In genomic region chr4:40020221-40020620, GRCh38 we compare ENCODE assay signal across 33 cellular contexts. TPM values are rescaled to one million over a fixed set of nuclear protein-coding genes. Genes with fewer than 3 reads are reported as not detected.
DNase-seq lines count a peak whose midpoint lies in the region; ATAC-seq and TF ChIP-seq lines count a peak whose summit lies in the region.
"Had no signal": no experiment of that assay in that cellular context is flagged by ENCODE, and none has a peak within 500 bp of the region (broad histone marks: within the 10 kb centered on the region; RNA-seq: fewer than 3 reads in every experiment).

No MANE protein-coding gene starts in this region.

- H3K4me3 ChIP-seq in neuronal stem cell (ENCODE audit: low read length in 2 of 2) = no peak overlapping the region
- no peak overlapping the region for H3K4me3 ChIP-seq in spleen
- H3K4me3 ChIP-seq: A549; BLaER1; BLaER1 treated with 17β-estradiol and CSF1 and Interleukin-3, amounts not matched to agents 10 nM and 100 nM had no signal

- H3K18ac ChIP-seq in neuronal stem cell (ENCODE audit: low read length) = peak overlapping the region; percentile 64

- H3K9me3 Mint-ChIP-seq in activated T-cell treated with anti-CD3 and anti-CD28 coated beads, Interleukin-2, amount 50 U/mL, for 24 hours = no peaks in the 10 kb centered on the region
- H3K9me3 Mint-ChIP-seq: CD4-positive, alpha-beta memory T cell; CD4-positive, alpha-beta T cell; CD4-positive, CD25-positive, alpha-beta regulatory T cell; CD8-positive, alpha-beta memory T cell; CD8-positive, alpha-beta T cell had no signal

- H3K27ac ChIP-seq in neuronal stem cell (replicated peaks; ENCODE audit: low read length) (no peak overlapping the region), spleen (no peak overlapping the region)
- H3K27ac ChIP-seq: 22Rv1; A549; BLaER1; BLaER1 treated with 17β-estradiol and CSF1 and Interleukin-3, amounts not matched to agents 10 nM and 100 nM; C4-2B had no signal

- TF ChIP-seq CTCF in spleen (IDR thresholded peaks at IDR 0.05 in 8 of 11, conservative IDR thresholded peaks at IDR 0.05 in 3 of 11) = no peak

- no peak overlapping the region for H2AK5ac ChIP-seq in neuronal stem cell (ENCODE audit: low read depth, low read length)

- no CpG with 5 or more reads among the region's 15 CpGs for WGBS in neuronal stem cell (ENCODE audit: extremely low coverage in 2 of 2, insufficient read length in 2 of 2, insufficient replicate concordance in 1 of 2), 2 donors
- 85 to 94% (median 92%) methylated on average over 15 of the region's 15 CpGs for WGBS in spleen, 5 donors

- no peak for TF ChIP-seq POLR2A in spleen (IDR thresholded peaks at IDR 0.05)

- no peak overlapping the region for H3K4me3 Mint-ChIP-seq in activated T-cell treated with anti-CD3 and anti-CD28 coated beads, Interleukin-2, amount 50 U/mL, for 24 hours
- H3K4me3 Mint-ChIP-seq: B cell; CD14-positive monocyte; CD4-positive, alpha-beta memory T cell; CD4-positive, alpha-beta T cell; CD4-positive, CD25-positive, alpha-beta regulatory T cell; CD8-positive, alpha-beta memory T cell; CD8-positive, alpha-beta T cell had no signal

- no peak overlapping the region for H4K91ac ChIP-seq in neuronal stem cell (ENCODE audit: low read depth, low read length, poor library complexity)

- no peaks in the 10 kb centered on the region for H3K9me3 ChIP-seq in neuronal stem cell (replicated peaks in 1 of 2; ENCODE audit: control insufficient read depth in 2 of 2, insufficient read depth in 1 of 2, low read depth in 1 of 2, low read length in 2 of 2)
- no peaks in the 10 kb centered on the region for H3K9me3 ChIP-seq in spleen
- H3K9me3 ChIP-seq: A549; BE2C; BLaER1; BLaER1 treated with 17β-estradiol and CSF1 and Interleukin-3, amounts not matched to agents 10 nM and 100 nM; Caco-2 had no signal

- no peak overlapping the region for H3K14ac ChIP-seq in neuronal stem cell (ENCODE audit: low read length)

- H2BK15ac ChIP-seq in neuronal stem cell (ENCODE audit: low read length) = no peak overlapping the region

- no peak overlapping the region for H2AFZ ChIP-seq in neuronal stem cell (ENCODE audit: low read length)

- H3K27me3 Mint-ChIP-seq in activated T-cell treated with anti-CD3 and anti-CD28 coated beads, Interleukin-2, amount 50 U/mL, for 24 hours = no peaks in the 10 kb centered on the region
- H3K27me3 Mint-ChIP-seq: B cell; CD4-positive, alpha-beta memory T cell; CD4-positive, alpha-beta T cell had no signal

- no peak overlapping the region for H3K9ac ChIP-seq in neuronal stem cell (ENCODE audit: low read depth, low read length, poor library complexity)
- H3K9ac ChIP-seq: BLaER1; BLaER1 treated with 17β-estradiol and CSF1 and Interleukin-3, amounts not matched to agents 10 nM and 100 nM had no signal

- H3K36me3 ChIP-seq in neuronal stem cell (replicated peaks in 1 of 2; ENCODE audit: control insufficient read depth in 2 of 2, insufficient read depth in 2 of 2, low read length in 2 of 2) = no peaks in the 10 kb centered on the region
- no peaks in the 10 kb centered on the region for H3K36me3 ChIP-seq in spleen
- H3K36me3 ChIP-seq: BE2C; BLaER1; BLaER1 treated with 17β-estradiol and CSF1 and Interleukin-3, amounts not matched to agents 10 nM and 100 nM had no signal

- no peaks in the 10 kb centered on the region for H3K27me3 ChIP-seq in neuronal stem cell (ENCODE audit: control insufficient read depth in 3 of 3, insufficient read depth in 3 of 3, low read depth in 1 of 3, low read length in 3 of 3)
- H3K27me3 ChIP-seq in spleen (replicated peaks in 1 of 7) = no peaks in the 10 kb centered on the region
- H3K27me3 ChIP-seq: BE2C; BLaER1; BLaER1 treated with 17β-estradiol and CSF1 and Interleukin-3, amounts not matched to agents 10 nM and 100 nM had no signal

- H3K79me1 ChIP-seq in neuronal stem cell (ENCODE audit: low read depth, low read length) = no peaks in the 10 kb centered on the region

- H3K27ac Mint-ChIP-seq in activated T-cell treated with anti-CD3 and anti-CD28 coated beads, Interleukin-2, amount 50 U/mL, for 24 hours = no peak overlapping the region
- H3K27ac Mint-ChIP-seq: B cell; CD4-positive, alpha-beta T cell; CD4-positive, CD25-positive, alpha-beta regulatory T cell; CD8-positive, alpha-beta memory T cell; CD8-positive, alpha-beta T cell had no signal

- no peak for ATAC-seq in GM19023 (IDR thresholded peaks at IDR 0.05; ENCODE audit: unreplicated experiment)
- ATAC-seq: A549; CD8-positive, alpha-beta T cell had no signal

- no peaks in the 10 kb centered on the region for H3K36me3 Mint-ChIP-seq in activated T-cell treated with anti-CD3 and anti-CD28 coated beads, Interleukin-2, amount 50 U/mL, for 24 hours (ENCODE audit: low read depth)
- H3K36me3 Mint-ChIP-seq: CD14-positive monocyte; CD4-positive, alpha-beta memory T cell; CD4-positive, CD25-positive, alpha-beta regulatory T cell; CD8-positive, alpha-beta memory T cell; CD8-positive, alpha-beta T cell had no signal

- no peak overlapping the region for H2BK12ac ChIP-seq in neuronal stem cell (ENCODE audit: low read length)

- no peak overlapping the region for H3K23ac ChIP-seq in neuronal stem cell (ENCODE audit: low read depth, low read length, poor library complexity)

- H2BK5ac ChIP-seq in neuronal stem cell (ENCODE audit: low read length) = no peak overlapping the region

- no peaks in the 10 kb centered on the region for H3K4me1 Mint-ChIP-seq in activated T-cell treated with anti-CD3 and anti-CD28 coated beads, Interleukin-2, amount 50 U/mL, for 24 hours (ENCODE audit: low read depth)
- H3K4me1 Mint-ChIP-seq: B cell; CD14-positive monocyte; CD4-positive, alpha-beta memory T cell; CD4-positive, CD25-positive, alpha-beta regulatory T cell; CD8-positive, alpha-beta memory T cell had no signal

- no peak overlapping the region for H3K4me2 ChIP-seq in neuronal stem cell (ENCODE audit: insufficient read depth, low read length, poor library complexity, severe bottlenecking)
- H3K4me2 ChIP-seq: A549; BLaER1; BLaER1 treated with 17β-estradiol and CSF1 and Interleukin-3, amounts not matched to agents 10 nM and 100 nM had no signal

- no peaks in the 10 kb centered on the region for H3K4me1 ChIP-seq in neuronal stem cell (ENCODE audit: control insufficient read depth in 2 of 2, insufficient read depth in 1 of 2, low read depth in 1 of 2, low read length in 2 of 2)
- H3K4me1 ChIP-seq in spleen = no peaks in the 10 kb centered on the region
- H3K4me1 ChIP-seq: A549; BE2C; BLaER1; BLaER1 treated with 17β-estradiol and CSF1 and Interleukin-3, amounts not matched to agents 10 nM and 100 nM; Caco-2 had no signal

- no peak overlapping the region for H3K4ac ChIP-seq in neuronal stem cell (ENCODE audit: low read length)

- no peak overlapping the region for H2BK120ac ChIP-seq in neuronal stem cell (ENCODE audit: low read depth, low read length)

- H4K8ac ChIP-seq in neuronal stem cell (ENCODE audit: low read depth, low read length) = no peak overlapping the region

- intact Hi-C loops in posterior vena cava (cut with DNase I) = no loop called here
- intact Hi-C loops in spleen (cut with DNase I; ENCODE audit: low total_unique reads) = no loop called here

- no peak for DNase-seq in neuronal stem cell (ENCODE audit: low spot score)
- DNase-seq in posterior vena cava (ENCODE audit: low spot score) = peak; percentile 66
- DNase-seq in spleen = peak; percentile 36
- DNase-seq in HUDEP-2 (lab: John Stamatoyannopoulos, UW; ENCODE audit: unreplicated experiment in 76 of 76) = no peak
- DNase-seq in activated T-cell treated with anti-CD3 and anti-CD28 coated beads, Interleukin-2, amount 50 U/mL, for 24 hours = no peak
- DNase-seq: 8988T; ACHN; AML-193; BE2C; C1 segment of cervical spinal cord; Caco-2; Calu3; CD4-positive, alpha-beta memory T cell; CD4-positive, alpha-beta T cell; CD4-positive, CD25-positive, alpha-beta regulatory T cell; CD8-positive, alpha-beta memory T cell; CD8-positive, alpha-beta T cell; COR-L47; DMS 273 treated with DMSO at 0.1 percent for 48 hours; DMS153; DMS53; DMS79; DMS79 treated with DMSO at 0.1 percent for 48 hours; DND-41; EL had no signal

RNA-seq across cellular contexts. Expression of gene N4BP2, which starts 36.4 kb away (rescaled TPM):
- polyA plus RNA-seq in neuronal stem cell (2013, experiment 1 of 2) = 13.5 TPM
- 14.7 TPM for polyA plus RNA-seq in neuronal stem cell (2013, experiment 2 of 2)
- 1 to 10 TPM; 7.9 to 9.1 TPM for total RNA-seq in posterior vena cava
- total RNA-seq in spleen = 10 to 100 TPM in 6 of 7 donors, 1 to 10 TPM in 1; 7.7 to 18.7 (median 15.1) TPM
- polyA plus RNA-seq in spleen = 1 to 10 TPM; 1.3 to 1.6 (median 1.5) TPM

RNA-seq across cellular contexts. Expression of gene PDS5A, which starts 42.5 kb away (rescaled TPM):
- polyA plus RNA-seq in neuronal stem cell (2013, experiment 1 of 2) = 36.4 TPM
- polyA plus RNA-seq in neuronal stem cell (2013, experiment 2 of 2) = 36.7 TPM
- total RNA-seq in posterior vena cava (10 to 100 TPM; 52.3 to 56.6 TPM), spleen (10 to 100 TPM; 63.5 to 90.7 (median 81.2) TPM)
- polyA plus RNA-seq in spleen = 10 to 100 TPM; 17.9 to 21.5 (median 20.4) TPM

Comparison
In these comparisons a context has a peak if more than half of its experiments do, and no peak if none do; other contexts are left out.
1. DNase-seq: peak in posterior vena cava (single experiment) and spleen (single experiment); none in neuronal stem cell (single experiment), HUDEP-2 (0 of 76) and activated T-cell treated with anti-CD3 and anti-CD28 coated beads, Interleukin-2, amount 50 U/mL, for 24 hours (single experiment).